In genomic region chr6:98416497-98417158, GRCh38 we compare ENCODE assay signal across 8 cellular contexts.
DNase-seq lines count a peak whose midpoint lies in the region; ATAC-seq and TF ChIP-seq lines count a peak whose summit lies in the region.
"Not testable (repeated sequence)": the region's sequence is repeated elsewhere in the genome, so short reads cannot be mapped to it uniquely, and the experiment has no call there.

No MANE protein-coding gene starts in this region.

- not testable (repeated sequence) for H3K36me3 ChIP-seq in CD4-positive, CD25-positive, alpha-beta regulatory T cell (ENCODE audit: control insufficient read depth, insufficient read depth, low read length); GM23338 (ENCODE audit: insufficient read depth)

- not testable (repeated sequence) for H4K20me1 ChIP-seq in GM23338 (replicated peaks; ENCODE audit: insufficient read depth)

- CTCF ChIA-PET in activated CD8-positive, alpha-beta T cell treated with anti-CD3 and anti-CD28 coated beads, Interleukin-2, amount 10 ng/mL, durations not matched to agents 7 days and 5 days (lab: Charles Lee), result not testable (repeated sequence)

- H3K27ac Mint-ChIP-seq in CD4-positive, CD25-positive, alpha-beta regulatory T cell; GM23338; activated CD8-positive, alpha-beta T cell treated with anti-CD3 and anti-CD28 coated beads, Interleukin-2, amount 10 ng/mL, durations not matched to agents 7 days and 5 days; stimulated activated effector memory CD8-positive, alpha-beta T cell treated with anti-CD3 and anti-CD28 coated beads, Interleukin-12 subunit alpha, Interleukin-12 subunit beta, amount 100 ng/mL, for 72 hours: not testable (repeated sequence)

- intact Hi-C loops in dorsolateral prefrontal cortex (cut with DNase I), result not testable (repeated sequence)

- not testable (repeated sequence) for TF ChIP-seq CTCF in GM23338 (conservative IDR thresholded peaks at IDR 0.05; ENCODE audit: low read depth in 2 of 2); dorsolateral prefrontal cortex (IDR thresholded peaks at IDR 0.05 in 54 of 56, conservative IDR thresholded peaks at IDR 0.05 in 2 of 56; ENCODE audit: low read depth in 1 of 56, partially characterized antibody in 56 of 56)

- H3K9me3 Mint-ChIP-seq in CD4-positive, CD25-positive, alpha-beta regulatory T cell, result peaks cover 0 to 30% (median 6%) of the 10 kb centered on the region in 7 donors
- peaks cover 23% of the 10 kb centered on the region for H3K9me3 Mint-ChIP-seq in GM23338
- H3K9me3 Mint-ChIP-seq in activated CD8-positive, alpha-beta T cell treated with anti-CD3 and anti-CD28 coated beads, Interleukin-2, amount 10 ng/mL, durations not matched to agents 7 days and 5 days (ENCODE audit: insufficient read depth); stimulated activated effector memory CD8-positive, alpha-beta T cell treated with anti-CD3 and anti-CD28 coated beads, Interleukin-12 subunit alpha, Interleukin-12 subunit beta, amount 100 ng/mL, for 72 hours: not testable (repeated sequence)

- not testable (repeated sequence) for H3K27me3 Mint-ChIP-seq in CD4-positive, CD25-positive, alpha-beta regulatory T cell; GM23338 (ENCODE audit: insufficient read depth, low read depth, poor library complexity); activated CD8-positive, alpha-beta T cell treated with anti-CD3 and anti-CD28 coated beads, Interleukin-2, amount 10 ng/mL, durations not matched to agents 7 days and 5 days (ENCODE audit: low read depth)

- H3K4me2 ChIP-seq in GM23338, result not testable (repeated sequence)

- H2AFZ ChIP-seq in GM23338, result peak overlapping the region; percentile 53; the same call in 1 of the 2 replicates

- H3K9me3 ChIP-seq in CD4-positive, CD25-positive, alpha-beta regulatory T cell (ENCODE audit: control insufficient read depth in 2 of 2, low read length in 2 of 2), result not testable (repeated sequence)

- ATAC-seq in CD4-positive, CD25-positive, alpha-beta regulatory T cell (ENCODE audit: low read depth in 2 of 2); GM23338; activated CD8-positive, alpha-beta T cell treated with anti-CD3 and anti-CD28 coated beads, Interleukin-2, amount 10 ng/mL, durations not matched to agents 7 days and 5 days; stimulated activated effector memory CD8-positive, alpha-beta T cell treated with anti-CD3 and anti-CD28 coated beads, Interleukin-12 subunit alpha, Interleukin-12 subunit beta, amount 100 ng/mL, for 72 hours: not testable (repeated sequence)

- H3K4me1 ChIP-seq in CD4-positive, CD25-positive, alpha-beta regulatory T cell (ENCODE audit: control insufficient read depth, insufficient read depth, low read length, poor library complexity, severe bottlenecking); GM23338 (ENCODE audit: insufficient read depth): not testable (repeated sequence)

- not testable (repeated sequence) for H3F3A ChIP-seq in GM23338 (replicated peaks; ENCODE audit: low read depth)

- H3K27me3 ChIP-seq in CD4-positive, CD25-positive, alpha-beta regulatory T cell (ENCODE audit: control insufficient read depth, insufficient read depth, low read length); GM23338 (ENCODE audit: insufficient read depth); dorsolateral prefrontal cortex: not testable (repeated sequence)

- H3K4me3 ChIP-seq in CD4-positive, CD25-positive, alpha-beta regulatory T cell (ENCODE audit: low read depth, low read length); GM23338: not testable (repeated sequence)
- H3K4me3 ChIP-seq in dorsolateral prefrontal cortex, result peak overlapping the region in 2 of 59 donors; percentile 1 to 12

- H3K27ac ChIP-seq in CD4-positive, CD25-positive, alpha-beta regulatory T cell (ENCODE audit: insufficient read depth, low read length, poor library complexity, severe bottlenecking); GM23338 (ENCODE audit: low read depth): not testable (repeated sequence)
- peak overlapping the region in 58 of 59 donors; percentile 12 to 95 (median 82) for H3K27ac ChIP-seq in dorsolateral prefrontal cortex

- not testable (repeated sequence) for H3K9me2 ChIP-seq in GM23338 (ENCODE audit: insufficient read depth)

- peak in 2 of 3 donors; percentile 20 to 24 for DNase-seq in CD4-positive, CD25-positive, alpha-beta regulatory T cell
- peak; percentile 58 for DNase-seq in GM23338 (ENCODE audit: low spot score)
- peak; percentile 58 to 85 (median 71) for DNase-seq in NCI-H1417 (lab: John Stamatoyannopoulos, UW)
- peak; percentile 70 to 79 for DNase-seq in NCI-H526 (lab: John Stamatoyannopoulos, UW)
- DNase-seq in RPMI8226, result peak; percentile 79
- peak; percentile 40 for DNase-seq in activated CD8-positive, alpha-beta T cell treated with anti-CD3 and anti-CD28 coated beads, Interleukin-2, amount 10 ng/mL, durations not matched to agents 7 days and 5 days
- DNase-seq in dorsolateral prefrontal cortex, result peak in 1 of 10 donors; percentile 38
- DNase-seq in stimulated activated effector memory CD8-positive, alpha-beta T cell treated with anti-CD3 and anti-CD28 coated beads, Interleukin-12 subunit alpha, Interleukin-12 subunit beta, amount 100 ng/mL, for 72 hours (ENCODE audit: low spot score in 2 of 2), result not testable (repeated sequence)

- H3K79me2 ChIP-seq in GM23338 (replicated peaks; ENCODE audit: insufficient read depth), result not testable (repeated sequence)

- not testable (repeated sequence) for H3K4me3 Mint-ChIP-seq in CD4-positive, CD25-positive, alpha-beta regulatory T cell; GM23338; activated CD8-positive, alpha-beta T cell treated with anti-CD3 and anti-CD28 coated beads, Interleukin-2, amount 10 ng/mL, durations not matched to agents 7 days and 5 days
- H3K4me3 Mint-ChIP-seq in stimulated activated effector memory CD8-positive, alpha-beta T cell treated with anti-CD3 and anti-CD28 coated beads, Interleukin-12 subunit alpha, Interleukin-12 subunit beta, amount 100 ng/mL, for 72 hours, result peak overlapping the region; percentile 22

- not testable (repeated sequence) for H3K36me3 Mint-ChIP-seq in CD4-positive, CD25-positive, alpha-beta regulatory T cell; GM23338 (ENCODE audit: low read depth); activated CD8-positive, alpha-beta T cell treated with anti-CD3 and anti-CD28 coated beads, Interleukin-2, amount 10 ng/mL, durations not matched to agents 7 days and 5 days (ENCODE audit: low read depth); stimulated activated effector memory CD8-positive, alpha-beta T cell treated with anti-CD3 and anti-CD28 coated beads, Interleukin-12 subunit alpha, Interleukin-12 subunit beta, amount 100 ng/mL, for 72 hours

- POLR2A ChIA-PET in activated CD8-positive, alpha-beta T cell treated with anti-CD3 and anti-CD28 coated beads, Interleukin-2, amount 10 ng/mL, durations not matched to agents 7 days and 5 days (lab: Charles Lee), result not testable (repeated sequence)

- not testable (repeated sequence) for H3K4me1 Mint-ChIP-seq in CD4-positive, CD25-positive, alpha-beta regulatory T cell; GM23338; activated CD8-positive, alpha-beta T cell treated with anti-CD3 and anti-CD28 coated beads, Interleukin-2, amount 10 ng/mL, durations not matched to agents 7 days and 5 days (ENCODE audit: low read depth); stimulated activated effector memory CD8-positive, alpha-beta T cell treated with anti-CD3 and anti-CD28 coated beads, Interleukin-12 subunit alpha, Interleukin-12 subunit beta, amount 100 ng/mL, for 72 hours
